In genomic region chr9:114894801-114895433, GRCh38 we compare ENCODE assay signal across 1 cellular context.
TF ChIP-seq lines count a peak whose summit lies in the region.

No MANE protein-coding gene starts in this region.

TF ChIP-seq in HepG2, 621 proteins besides CTCF, POLR2A, EP300 and RAD21 (continued from another document):
- TF ChIP-seq RERE (CRISPR knock-in tag; IDR thresholded peaks at IDR 0.05; ENCODE audit: low read depth) (no peak), STAT6 (CRISPR knock-in tag; IDR thresholded peaks at IDR 0.05; ENCODE audit: borderline replicate concordance) (no peak), ATF7 (IDR thresholded peaks at IDR 0.05) (peak; percentile 42; the same call in 1 of the 2 replicates), ATF7 (CRISPR knock-in tag; IDR thresholded peaks at IDR 0.05) (no peak), CHD4 (IDR thresholded peaks at IDR 0.05; ENCODE audit: borderline replicate concordance, low read length) (no peak), FOXP1 (IDR thresholded peaks at IDR 0.05) (no peak), FOXP1 (CRISPR knock-in tag; IDR thresholded peaks at IDR 0.05) (0 out of 2 replicates have a peak, but pooled peaks have one; percentile 10), ZNF816 (CRISPR knock-in tag; IDR thresholded peaks at IDR 0.05; ENCODE audit: borderline replicate concordance) (no peak), HNF1B (CRISPR knock-in tag; IDR thresholded peaks at IDR 0.05) (no peak), GABPB1 (CRISPR knock-in tag; IDR thresholded peaks at IDR 0.05) (peak; percentile 42), GABPA (IDR thresholded peaks at IDR 0.05; ENCODE audit: low read depth, low read length) (no peak), GABPA (CRISPR knock-in tag; IDR thresholded peaks at IDR 0.05; ENCODE audit: low read depth) (peak; percentile 49), FOSL1 (CRISPR knock-in tag; IDR thresholded peaks at IDR 0.05; ENCODE audit: borderline replicate concordance) (no peak), ZNF761 (CRISPR knock-in tag; conservative IDR thresholded peaks at IDR 0.05) (no peak), CEBPG (CRISPR knock-in tag; IDR thresholded peaks at IDR 0.05) (peak; percentile 13; the same call in 1 of the 2 replicates), GATAD2A (CRISPR knock-in tag; IDR thresholded peaks at IDR 0.05) (peak; percentile 62), ZNF709 (CRISPR knock-in tag; IDR thresholded peaks at IDR 0.05) (no peak), SOX13 (IDR thresholded peaks at IDR 0.05) (no peak), SOX13 (CRISPR knock-in tag; conservative IDR thresholded peaks at IDR 0.05 in 1 of 2, IDR thresholded peaks at IDR 0.05 in 1 of 2) (0 out of 4 replicates have a peak, but pooled peaks of 1 of the 2 experiments have one; percentile 26), FOSL2 (CRISPR knock-in tag; IDR thresholded peaks at IDR 0.05) (peak; percentile 80), ZNF572 (CRISPR knock-in tag; IDR thresholded peaks at IDR 0.05) (no peak), ATF3 (CRISPR knock-in tag; IDR thresholded peaks at IDR 0.05) (0 out of 2 replicates have a peak, but pooled peaks have one; percentile 55), ZUFSP (CRISPR knock-in tag; IDR thresholded peaks at IDR 0.05; ENCODE audit: borderline replicate concordance) (no peak), TFAP4 (IDR thresholded peaks at IDR 0.05; ENCODE audit: borderline replicate concordance, low read depth) (peak; percentile 30; the same call in 1 of the 2 replicates), FOXA3 (CRISPR knock-in tag; IDR thresholded peaks at IDR 0.05) (0 out of 2 replicates have a peak, but pooled peaks have one; percentile 13), ZFX (CRISPR knock-in tag; IDR thresholded peaks at IDR 0.05; ENCODE audit: low read depth) (no peak), ZNF3 (CRISPR knock-in tag; IDR thresholded peaks at IDR 0.05) (no peak), E2F5 (CRISPR knock-in tag; conservative IDR thresholded peaks at IDR 0.05) (no peak), KLF15 (CRISPR knock-in tag; IDR thresholded peaks at IDR 0.05; ENCODE audit: borderline replicate concordance) (no peak), ZNF614 (CRISPR knock-in tag; IDR thresholded peaks at IDR 0.05; ENCODE audit: borderline replicate concordance) (0 out of 2 replicates have a peak, but pooled peaks have one; percentile 21)
- TF ChIP-seq, protein P1, sequence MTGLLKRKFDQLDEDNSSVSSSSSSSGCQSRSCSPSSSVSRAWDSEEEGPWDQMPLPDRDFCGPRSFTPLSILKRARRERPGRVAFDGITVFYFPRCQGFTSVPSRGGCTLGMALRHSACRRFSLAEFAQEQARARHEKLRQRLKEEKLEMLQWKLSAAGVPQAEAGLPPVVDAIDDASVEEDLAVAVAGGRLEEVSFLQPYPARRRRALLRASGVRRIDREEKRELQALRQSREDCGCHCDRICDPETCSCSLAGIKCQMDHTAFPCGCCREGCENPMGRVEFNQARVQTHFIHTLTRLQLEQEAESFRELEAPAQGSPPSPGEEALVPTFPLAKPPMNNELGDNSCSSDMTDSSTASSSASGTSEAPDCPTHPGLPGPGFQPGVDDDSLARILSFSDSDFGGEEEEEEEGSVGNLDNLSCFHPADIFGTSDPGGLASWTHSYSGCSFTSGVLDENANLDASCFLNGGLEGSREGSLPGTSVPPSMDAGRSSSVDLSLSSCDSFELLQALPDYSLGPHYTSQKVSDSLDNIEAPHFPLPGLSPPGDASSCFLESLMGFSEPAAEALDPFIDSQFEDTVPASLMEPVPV (CRISPR knock-in tag; IDR thresholded peaks at IDR 0.05): no peak
- TF ChIP-seq, protein P2, sequence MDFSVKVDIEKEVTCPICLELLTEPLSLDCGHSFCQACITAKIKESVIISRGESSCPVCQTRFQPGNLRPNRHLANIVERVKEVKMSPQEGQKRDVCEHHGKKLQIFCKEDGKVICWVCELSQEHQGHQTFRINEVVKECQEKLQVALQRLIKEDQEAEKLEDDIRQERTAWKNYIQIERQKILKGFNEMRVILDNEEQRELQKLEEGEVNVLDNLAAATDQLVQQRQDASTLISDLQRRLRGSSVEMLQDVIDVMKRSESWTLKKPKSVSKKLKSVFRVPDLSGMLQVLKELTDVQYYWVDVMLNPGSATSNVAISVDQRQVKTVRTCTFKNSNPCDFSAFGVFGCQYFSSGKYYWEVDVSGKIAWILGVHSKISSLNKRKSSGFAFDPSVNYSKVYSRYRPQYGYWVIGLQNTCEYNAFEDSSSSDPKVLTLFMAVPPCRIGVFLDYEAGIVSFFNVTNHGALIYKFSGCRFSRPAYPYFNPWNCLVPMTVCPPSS (IDR thresholded peaks at IDR 0.05): no peak
- TF ChIP-seq, protein P3, sequence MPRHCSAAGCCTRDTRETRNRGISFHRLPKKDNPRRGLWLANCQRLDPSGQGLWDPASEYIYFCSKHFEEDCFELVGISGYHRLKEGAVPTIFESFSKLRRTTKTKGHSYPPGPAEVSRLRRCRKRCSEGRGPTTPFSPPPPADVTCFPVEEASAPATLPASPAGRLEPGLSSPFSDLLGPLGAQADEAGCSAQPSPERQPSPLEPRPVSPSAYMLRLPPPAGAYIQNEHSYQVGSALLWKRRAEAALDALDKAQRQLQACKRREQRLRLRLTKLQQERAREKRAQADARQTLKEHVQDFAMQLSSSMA (CRISPR knock-in tag; IDR thresholded peaks at IDR 0.05): no peak
- TF ChIP-seq, protein P4, sequence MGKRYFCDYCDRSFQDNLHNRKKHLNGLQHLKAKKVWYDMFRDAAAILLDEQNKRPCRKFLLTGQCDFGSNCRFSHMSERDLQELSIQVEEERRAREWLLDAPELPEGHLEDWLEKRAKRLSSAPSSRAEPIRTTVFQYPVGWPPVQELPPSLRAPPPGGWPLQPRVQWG (CRISPR knock-in tag; IDR thresholded peaks at IDR 0.05; ENCODE audit: borderline replicate concordance, low read depth): no peak
